Comparison of ENCODE assay signal across 1 cellular context in the genomic region with DNA sequence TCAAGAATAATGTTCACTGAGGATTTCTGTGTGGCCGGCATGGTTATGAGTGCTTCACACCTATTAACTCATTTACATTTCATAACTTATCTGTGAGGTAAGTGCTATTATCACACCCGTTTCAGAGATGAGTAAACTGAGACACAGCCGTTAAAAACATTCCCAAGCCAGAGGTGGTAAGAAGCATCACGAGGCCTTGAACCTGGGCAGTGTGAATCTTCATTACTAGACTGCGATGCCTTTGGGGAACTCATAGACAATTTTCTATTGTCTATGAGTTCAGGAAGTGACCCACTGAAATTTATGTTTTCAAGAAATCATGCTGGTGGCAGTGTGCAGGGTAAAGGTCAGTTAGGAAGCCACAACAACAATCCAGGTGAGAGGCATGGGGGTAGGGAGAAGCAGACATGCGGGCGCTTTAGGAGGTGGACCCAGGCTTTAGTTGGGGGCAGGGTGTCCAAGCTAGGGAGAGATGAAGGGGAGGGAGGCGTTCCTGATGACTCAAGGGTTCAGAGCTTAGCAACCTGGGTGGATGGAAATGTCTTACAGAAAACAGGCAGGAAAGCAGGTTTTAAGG.
A peak's percentile ranks its signal among the peaks of the same experiment; 100 is the strongest.
TF ChIP-seq lines count a peak whose summit lies in the region.

No MANE protein-coding gene starts in this region.

TF ChIP-seq in GM12878, 131 proteins besides CTCF, POLR2A, EP300 and RAD21 (continued from another document):
- TF ChIP-seq, protein P1, sequence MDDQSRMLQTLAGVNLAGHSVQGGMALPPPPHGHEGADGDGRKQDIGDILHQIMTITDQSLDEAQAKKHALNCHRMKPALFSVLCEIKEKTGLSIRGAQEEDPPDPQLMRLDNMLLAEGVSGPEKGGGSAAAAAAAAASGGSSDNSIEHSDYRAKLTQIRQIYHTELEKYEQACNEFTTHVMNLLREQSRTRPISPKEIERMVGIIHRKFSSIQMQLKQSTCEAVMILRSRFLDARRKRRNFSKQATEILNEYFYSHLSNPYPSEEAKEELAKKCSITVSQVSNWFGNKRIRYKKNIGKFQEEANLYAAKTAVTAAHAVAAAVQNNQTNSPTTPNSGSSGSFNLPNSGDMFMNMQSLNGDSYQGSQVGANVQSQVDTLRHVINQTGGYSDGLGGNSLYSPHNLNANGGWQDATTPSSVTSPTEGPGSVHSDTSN (IDR thresholded peaks at IDR 0.05; ENCODE audit: insufficient replicate concordance, low read depth, low read length): no peak
- no peak for TF ChIP-seq NR2C2 (IDR thresholded peaks at IDR 0.05; ENCODE audit: borderline replicate concordance, control insufficient read depth, insufficient read length, low read depth)
- TF ChIP-seq BRCA1 (IDR thresholded peaks at IDR 0.05; ENCODE audit: low read depth, low read length): no peak
- TF ChIP-seq ATF7 (IDR thresholded peaks at IDR 0.05; ENCODE audit: low read depth): peak; percentile 91
- TF ChIP-seq RFX5 (IDR thresholded peaks at IDR 0.05; ENCODE audit: low read depth, low read length): no peak
- TF ChIP-seq MEF2A (IDR thresholded peaks at IDR 0.05; ENCODE audit: insufficient read depth, low read depth, low read length): no peak
- TF ChIP-seq CBX3 (IDR thresholded peaks at IDR 0.05; ENCODE audit: borderline replicate concordance, low read depth): no peak
- TF ChIP-seq ESRRA (IDR thresholded peaks at IDR 0.05; ENCODE audit: low read length): no peak
- no peak for TF ChIP-seq ZNF207 (IDR thresholded peaks at IDR 0.05; ENCODE audit: borderline replicate concordance)
- no peak for TF ChIP-seq PAX8 (IDR thresholded peaks at IDR 0.05)
- peak; percentile 23; the same call in 1 of the 2 replicates for TF ChIP-seq ZNF24 (IDR thresholded peaks at IDR 0.05)
- TF ChIP-seq ZSCAN29 (IDR thresholded peaks at IDR 0.05): peak; percentile 70; the same call in 1 of the 2 replicates
- no peak for TF ChIP-seq ZBED1 (IDR thresholded peaks at IDR 0.05; ENCODE audit: borderline replicate concordance)
- no peak for TF ChIP-seq STAT3 (IDR thresholded peaks at IDR 0.05; ENCODE audit: low read depth, low read length)
- TF ChIP-seq WRNIP1 (IDR thresholded peaks at IDR 0.05; ENCODE audit: borderline replicate concordance, low read depth, low read length): no peak
- no peak for TF ChIP-seq JUNB (IDR thresholded peaks at IDR 0.05)
- TF ChIP-seq, protein P2, sequence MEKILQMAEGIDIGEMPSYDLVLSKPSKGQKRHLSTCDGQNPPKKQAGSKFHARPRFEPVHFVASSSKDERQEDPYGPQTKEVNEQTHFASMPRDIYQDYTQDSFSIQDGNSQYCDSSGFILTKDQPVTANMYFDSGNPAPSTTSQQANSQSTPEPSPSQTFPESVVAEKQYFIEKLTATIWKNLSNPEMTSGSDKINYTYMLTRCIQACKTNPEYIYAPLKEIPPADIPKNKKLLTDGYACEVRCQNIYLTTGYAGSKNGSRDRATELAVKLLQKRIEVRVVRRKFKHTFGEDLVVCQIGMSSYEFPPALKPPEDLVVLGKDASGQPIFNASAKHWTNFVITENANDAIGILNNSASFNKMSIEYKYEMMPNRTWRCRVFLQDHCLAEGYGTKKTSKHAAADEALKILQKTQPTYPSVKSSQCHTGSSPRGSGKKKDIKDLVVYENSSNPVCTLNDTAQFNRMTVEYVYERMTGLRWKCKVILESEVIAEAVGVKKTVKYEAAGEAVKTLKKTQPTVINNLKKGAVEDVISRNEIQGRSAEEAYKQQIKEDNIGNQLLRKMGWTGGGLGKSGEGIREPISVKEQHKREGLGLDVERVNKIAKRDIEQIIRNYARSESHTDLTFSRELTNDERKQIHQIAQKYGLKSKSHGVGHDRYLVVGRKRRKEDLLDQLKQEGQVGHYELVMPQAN (conservative IDR thresholded peaks at IDR 0.05): peak; percentile 74
- peak; percentile 71; the same call in 1 of the 2 replicates for TF ChIP-seq GATAD2B (conservative IDR thresholded peaks at IDR 0.05; ENCODE audit: low read depth)
- TF ChIP-seq RAD51 (IDR thresholded peaks at IDR 0.05): peak; percentile 36; the same call in 1 of the 2 replicates
- TF ChIP-seq SIN3A (IDR thresholded peaks at IDR 0.05; ENCODE audit: low read depth, low read length): no peak
- no peak for TF ChIP-seq MYC (IDR thresholded peaks at IDR 0.05; ENCODE audit: insufficient read depth, insufficient read length, insufficient replicate concordance, low read length, severe bottlenecking)
- TF ChIP-seq, protein P3, sequence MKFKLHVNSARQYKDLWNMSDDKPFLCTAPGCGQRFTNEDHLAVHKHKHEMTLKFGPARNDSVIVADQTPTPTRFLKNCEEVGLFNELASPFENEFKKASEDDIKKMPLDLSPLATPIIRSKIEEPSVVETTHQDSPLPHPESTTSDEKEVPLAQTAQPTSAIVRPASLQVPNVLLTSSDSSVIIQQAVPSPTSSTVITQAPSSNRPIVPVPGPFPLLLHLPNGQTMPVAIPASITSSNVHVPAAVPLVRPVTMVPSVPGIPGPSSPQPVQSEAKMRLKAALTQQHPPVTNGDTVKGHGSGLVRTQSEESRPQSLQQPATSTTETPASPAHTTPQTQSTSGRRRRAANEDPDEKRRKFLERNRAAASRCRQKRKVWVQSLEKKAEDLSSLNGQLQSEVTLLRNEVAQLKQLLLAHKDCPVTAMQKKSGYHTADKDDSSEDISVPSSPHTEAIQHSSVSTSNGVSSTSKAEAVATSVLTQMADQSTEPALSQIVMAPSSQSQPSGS (IDR thresholded peaks at IDR 0.05; ENCODE audit: low read length): no peak
- TF ChIP-seq, protein P4, sequence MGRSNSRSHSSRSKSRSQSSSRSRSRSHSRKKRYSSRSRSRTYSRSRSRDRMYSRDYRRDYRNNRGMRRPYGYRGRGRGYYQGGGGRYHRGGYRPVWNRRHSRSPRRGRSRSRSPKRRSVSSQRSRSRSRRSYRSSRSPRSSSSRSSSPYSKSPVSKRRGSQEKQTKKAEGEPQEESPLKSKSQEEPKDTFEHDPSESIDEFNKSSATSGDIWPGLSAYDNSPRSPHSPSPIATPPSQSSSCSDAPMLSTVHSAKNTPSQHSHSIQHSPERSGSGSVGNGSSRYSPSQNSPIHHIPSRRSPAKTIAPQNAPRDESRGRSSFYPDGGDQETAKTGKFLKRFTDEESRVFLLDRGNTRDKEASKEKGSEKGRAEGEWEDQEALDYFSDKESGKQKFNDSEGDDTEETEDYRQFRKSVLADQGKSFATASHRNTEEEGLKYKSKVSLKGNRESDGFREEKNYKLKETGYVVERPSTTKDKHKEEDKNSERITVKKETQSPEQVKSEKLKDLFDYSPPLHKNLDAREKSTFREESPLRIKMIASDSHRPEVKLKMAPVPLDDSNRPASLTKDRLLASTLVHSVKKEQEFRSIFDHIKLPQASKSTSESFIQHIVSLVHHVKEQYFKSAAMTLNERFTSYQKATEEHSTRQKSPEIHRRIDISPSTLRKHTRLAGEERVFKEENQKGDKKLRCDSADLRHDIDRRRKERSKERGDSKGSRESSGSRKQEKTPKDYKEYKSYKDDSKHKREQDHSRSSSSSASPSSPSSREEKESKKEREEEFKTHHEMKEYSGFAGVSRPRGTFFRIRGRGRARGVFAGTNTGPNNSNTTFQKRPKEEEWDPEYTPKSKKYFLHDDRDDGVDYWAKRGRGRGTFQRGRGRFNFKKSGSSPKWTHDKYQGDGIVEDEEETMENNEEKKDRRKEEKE (IDR thresholded peaks at IDR 0.05): no peak
- no peak for TF ChIP-seq TCF7 (IDR thresholded peaks at IDR 0.05; ENCODE audit: borderline replicate concordance)
- TF ChIP-seq SMARCA5 (IDR thresholded peaks at IDR 0.05): peak; percentile 93; the same call in 1 of the 2 replicates
